ENCODE assay signal across 8 cellular contexts in the genomic region with DNA sequence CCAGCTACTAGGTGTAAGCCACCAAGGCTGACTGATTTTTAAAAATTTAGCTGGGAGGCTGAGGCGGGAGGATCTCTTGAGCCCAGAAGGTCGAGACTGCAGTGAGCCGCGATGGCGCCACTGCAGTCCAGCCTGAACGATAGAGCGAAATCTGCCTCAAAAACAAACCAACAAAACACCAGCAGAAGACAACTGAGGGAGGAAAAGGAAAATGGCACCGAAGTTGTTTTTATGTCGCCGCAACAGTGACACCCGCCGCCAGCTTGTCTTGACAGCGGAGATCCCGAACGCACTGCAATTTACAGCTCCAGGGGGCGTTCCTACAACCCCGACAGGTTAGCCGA. TPM values are rescaled to one million over a fixed set of nuclear protein-coding genes. Genes with fewer than 3 reads are reported as not detected.
DNase-seq lines count a peak whose midpoint lies in the region; ATAC-seq and TF ChIP-seq lines count a peak whose summit lies in the region.

No MANE protein-coding gene starts in this region.

- intact Hi-C loops in upper lobe of right lung (cut with DNase I) = no loop called here

- peak overlapping the region; percentile 93 for H3K4me3 Mint-ChIP-seq in activated naive CD4-positive, alpha-beta T cell treated with anti-CD3 and anti-CD28 coated beads, Interleukin-2, amount 50 U/mL, for 24 hours
- peak overlapping the region; percentile 84 for H3K4me3 Mint-ChIP-seq in activated CD8-positive, alpha-beta T cell treated with anti-CD3 and anti-CD28 coated beads, Interleukin-2, amount 10 ng/mL, durations not matched to agents 7 days and 5 days

- peaks cover 14% of the 10 kb centered on the region for H3K36me3 ChIP-seq in upper lobe of right lung

- H3K27ac ChIP-seq in layer of hippocampus (ENCODE audit: low read depth, low read length) (peak overlapping the region; percentile 46), upper lobe of right lung (no peak overlapping the region)

- no peak for TF ChIP-seq CTCF in upper lobe of right lung (IDR thresholded peaks at IDR 0.05)

- no peaks in the 10 kb centered on the region for H3K9me3 Mint-ChIP-seq in activated naive CD4-positive, alpha-beta T cell treated with anti-CD3 and anti-CD28 coated beads, Interleukin-2, amount 50 U/mL, for 24 hours
- no peaks in the 10 kb centered on the region for H3K9me3 Mint-ChIP-seq in activated CD8-positive, alpha-beta T cell treated with anti-CD3 and anti-CD28 coated beads, Interleukin-2, amount 10 ng/mL, durations not matched to agents 7 days and 5 days (ENCODE audit: insufficient read depth)

- H3K27me3 ChIP-seq in layer of hippocampus (ENCODE audit: control insufficient read depth, insufficient read depth, low read length) = no peaks in the 10 kb centered on the region
- peaks cover 27% of the 10 kb centered on the region for H3K27me3 ChIP-seq in upper lobe of right lung

- H3K4me1 Mint-ChIP-seq in activated naive CD4-positive, alpha-beta T cell treated with anti-CD3 and anti-CD28 coated beads, Interleukin-2, amount 50 U/mL, for 24 hours = peaks cover 19% of the 10 kb centered on the region
- peaks cover 26% of the 10 kb centered on the region for H3K4me1 Mint-ChIP-seq in activated CD8-positive, alpha-beta T cell treated with anti-CD3 and anti-CD28 coated beads, Interleukin-2, amount 10 ng/mL, durations not matched to agents 7 days and 5 days (ENCODE audit: low read depth)

- CTCF ChIA-PET in activated CD8-positive, alpha-beta T cell treated with anti-CD3 and anti-CD28 coated beads, Interleukin-2, amount 10 ng/mL, durations not matched to agents 7 days and 5 days (lab: Charles Lee) = interaction anchor here (0.6 to 2.5 kb wide), 67 partner anchors 9 to 557 kb away, joined by 3 to 57 read pairs (median 4); partner anchors contain the start of genes ACTN4, CATSPERG, EIF3K and GGN

- H3K27me3 Mint-ChIP-seq in activated naive CD4-positive, alpha-beta T cell treated with anti-CD3 and anti-CD28 coated beads, Interleukin-2, amount 50 U/mL, for 24 hours = no peaks in the 10 kb centered on the region
- H3K27me3 Mint-ChIP-seq in activated CD8-positive, alpha-beta T cell treated with anti-CD3 and anti-CD28 coated beads, Interleukin-2, amount 10 ng/mL, durations not matched to agents 7 days and 5 days (ENCODE audit: low read depth) = peaks cover 5% of the 10 kb centered on the region

- peak; percentile 2 for ATAC-seq in activated CD8-positive, alpha-beta T cell treated with anti-CD3 and anti-CD28 coated beads, Interleukin-2, amount 10 ng/mL, durations not matched to agents 7 days and 5 days
- no peak for ATAC-seq in upper lobe of right lung

- H3K9me3 ChIP-seq in upper lobe of right lung = no peaks in the 10 kb centered on the region

- H3K4me1 ChIP-seq in upper lobe of right lung = peaks cover 10% of the 10 kb centered on the region

- no peak for DNase-seq in activated naive CD4-positive, alpha-beta T cell (lab: John Stamatoyannopoulos, UW)
- no peak for DNase-seq in activated CD8-positive, alpha-beta T cell treated with anti-CD3 and anti-CD28 coated beads, Interleukin-2, amount 10 ng/mL, durations not matched to agents 7 days and 5 days
- DNase-seq in upper lobe of right lung (no peak), superior temporal gyrus (ENCODE audit: extremely low spot score) (no peak), SK-N-DZ (ENCODE audit: low spot score) (no peak), NCI-H1092 (lab: John Stamatoyannopoulos, UW) (no peak)

- POLR2A ChIA-PET in activated CD8-positive, alpha-beta T cell treated with anti-CD3 and anti-CD28 coated beads, Interleukin-2, amount 10 ng/mL, durations not matched to agents 7 days and 5 days (lab: Charles Lee) = interaction anchor here (0.5 to 2.0 kb wide), 7 partner anchors 15 to 496 kb away, joined by 3 to 10 read pairs (median 4); partner anchors contain the start of genes GGN, HNRNPL, PSMD8 and SIPA1L3

- H3K27ac Mint-ChIP-seq in activated naive CD4-positive, alpha-beta T cell treated with anti-CD3 and anti-CD28 coated beads, Interleukin-2, amount 50 U/mL, for 24 hours = peak overlapping the region; percentile 5
- H3K27ac Mint-ChIP-seq in activated CD8-positive, alpha-beta T cell treated with anti-CD3 and anti-CD28 coated beads, Interleukin-2, amount 10 ng/mL, durations not matched to agents 7 days and 5 days = peak overlapping the region; percentile 93

- peak overlapping the region; percentile 93 for H3K4me3 ChIP-seq in upper lobe of right lung

- H3K36me3 Mint-ChIP-seq in activated naive CD4-positive, alpha-beta T cell treated with anti-CD3 and anti-CD28 coated beads, Interleukin-2, amount 50 U/mL, for 24 hours = no peaks in the 10 kb centered on the region
- peaks cover 11% of the 10 kb centered on the region for H3K36me3 Mint-ChIP-seq in activated CD8-positive, alpha-beta T cell treated with anti-CD3 and anti-CD28 coated beads, Interleukin-2, amount 10 ng/mL, durations not matched to agents 7 days and 5 days (ENCODE audit: low read depth)

RNA-seq across cellular contexts. Expression of gene FAM98C, which starts 0.3 kb away (rescaled TPM):
- 10 to 100 TPM; 21.0 to 25.9 TPM for total RNA-seq in activated CD8-positive, alpha-beta T cell treated with anti-CD3 and anti-CD28 coated beads, Interleukin-2, amount 10 ng/mL, durations not matched to agents 7 days and 5 days
- 16.2 TPM for total RNA-seq in upper lobe of right lung
- polyA plus RNA-seq in SK-N-DZ (2014; cell fraction: cytosol; rRNA removed) = 7.1 and 13.8 TPM in 2 replicates
- 27.4 and 41.2 TPM in 2 replicates for polyA plus RNA-seq in SK-N-DZ (2014; cell fraction: nucleus; rRNA removed)

RNA-seq across cellular contexts. Expression of gene SPRED3, which starts 14.1 kb away (rescaled TPM):
- total RNA-seq in activated CD8-positive, alpha-beta T cell treated with anti-CD3 and anti-CD28 coated beads, Interleukin-2, amount 10 ng/mL, durations not matched to agents 7 days and 5 days = 1 to 10 TPM in 1 of 2 experiments, under 1 TPM in 1; 0.90 to 1.3 TPM
- 1.6 TPM for total RNA-seq in upper lobe of right lung
- 0.08 and 0.10 TPM in 2 replicates for polyA plus RNA-seq in SK-N-DZ (2014; cell fraction: cytosol; rRNA removed)
- 0.02 and 3.2 TPM in 2 replicates for polyA plus RNA-seq in SK-N-DZ (2014; cell fraction: nucleus; rRNA removed)

RNA-seq across cellular contexts. Expression of gene GGN, which starts 14.8 kb away (rescaled TPM):
- not detected for total RNA-seq in activated CD8-positive, alpha-beta T cell treated with anti-CD3 and anti-CD28 coated beads, Interleukin-2, amount 10 ng/mL, durations not matched to agents 7 days and 5 days
- total RNA-seq in upper lobe of right lung = not detected
- not detected in 2 replicates for polyA plus RNA-seq in SK-N-DZ (2014; cell fraction: cytosol; rRNA removed)
- not detected in 2 replicates for polyA plus RNA-seq in SK-N-DZ (2014; cell fraction: nucleus; rRNA removed)

RNA-seq across cellular contexts. Expression of gene RASGRP4, which starts 23.4 kb away (rescaled TPM):
- total RNA-seq in activated CD8-positive, alpha-beta T cell treated with anti-CD3 and anti-CD28 coated beads, Interleukin-2, amount 10 ng/mL, durations not matched to agents 7 days and 5 days = under 1 TPM; 0.42 to 0.50 TPM
- 7.6 TPM for total RNA-seq in upper lobe of right lung
- polyA plus RNA-seq in SK-N-DZ (2014; cell fraction: cytosol; rRNA removed) = 0.13 TPM in 1 of 2 replicates, not detected in the other
- 0.43 TPM in 1 of 2 replicates, not detected in the other for polyA plus RNA-seq in SK-N-DZ (2014; cell fraction: nucleus; rRNA removed)

RNA-seq across cellular contexts. Expression of gene PSMD8, which starts 28.2 kb away (rescaled TPM):
- 100 to 1,000 TPM; 173 to 187 TPM for total RNA-seq in activated CD8-positive, alpha-beta T cell treated with anti-CD3 and anti-CD28 coated beads, Interleukin-2, amount 10 ng/mL, durations not matched to agents 7 days and 5 days
- 123 TPM for total RNA-seq in upper lobe of right lung
- 321 and 441 TPM in 2 replicates for polyA plus RNA-seq in SK-N-DZ (2014; cell fraction: cytosol; rRNA removed)
- 139 and 164 TPM in 2 replicates for polyA plus RNA-seq in SK-N-DZ (2014; cell fraction: nucleus; rRNA removed)
